In genomic region chr20:561437-562231, GRCh38 we compare ENCODE assay signal across 9 cellular contexts. TPM values are rescaled to one million over a fixed set of nuclear protein-coding genes. Genes with fewer than 3 reads are reported as not detected.
DNase-seq lines count a peak whose midpoint lies in the region; ATAC-seq, FAIRE-seq and TF ChIP-seq lines count a peak whose summit lies in the region.
"Had no signal": no experiment of that assay in that cellular context is flagged by ENCODE, and none has a peak within 500 bp of the region (broad histone marks: within the 10 kb centered on the region; RNA-seq: fewer than 3 reads in every experiment).

No MANE protein-coding gene starts in this region.

- peak; percentile 45 for DNase-seq in D721Med (ENCODE audit: insufficient read length, low spot score)
- DNase-seq in HFFc6 = peak; percentile 70
- DNase-seq in NCI-H460 (ENCODE audit: extremely low read depth, low read depth) = peak; percentile 76
- DNase-seq in activated CD4-positive, alpha-beta T cell treated with anti-CD3 and anti-CD28 coated beads, Interleukin-2, amount 10 ng/mL, durations not matched to agents 24 days and 14 days = peak; percentile 86
- peak; percentile 80 for DNase-seq in ecto neural progenitor cell (ENCODE audit: low spot score)
- peak; percentile 84 for DNase-seq in medulla oblongata (ENCODE audit: extremely low spot score)
- peak; percentile 54 for DNase-seq in stimulated activated naive CD8-positive, alpha-beta T cell treated with anti-CD3 and anti-CD28 coated beads, Interleukin-15, Interleukin-2, amounts not matched to agents 100 U/mL and 50 U/mL, for 24 hours

- intact Hi-C loops in activated CD4-positive, alpha-beta T cell treated with anti-CD3 and anti-CD28 coated beads, Interleukin-2, amount 10 ng/mL, durations not matched to agents 24 days and 14 days (cut with micrococcal nuclease) = loop anchor here (1.0 kb wide), 3 partner anchors 84 to 178 kb away; no protein-coding TSS in a partner anchor

- no peak overlapping the region for H3K27ac Mint-ChIP-seq in HFFc6
- H3K27ac Mint-ChIP-seq in activated CD4-positive, alpha-beta T cell treated with anti-CD3 and anti-CD28 coated beads, Interleukin-2, amount 10 ng/mL, durations not matched to agents 24 days and 14 days = no peak overlapping the region
- H3K27ac Mint-ChIP-seq: T-helper 1 cell treated with Interleukin-12 subunit alpha and Interleukin-12 subunit beta and Interleukin-4 antibody, amounts not matched to agents 30 μg/mL and 1 μg/mL, for 36 hours had no signal

- no peaks in the 10 kb centered on the region for H3K36me3 Mint-ChIP-seq in HFFc6 (ENCODE audit: low read depth)
- no peaks in the 10 kb centered on the region for H3K36me3 Mint-ChIP-seq in activated CD4-positive, alpha-beta T cell treated with anti-CD3 and anti-CD28 coated beads, Interleukin-2, amount 10 ng/mL, durations not matched to agents 24 days and 14 days (ENCODE audit: low read depth)

- H3K4me3 Mint-ChIP-seq in HFFc6 = no peak overlapping the region
- no peak overlapping the region for H3K4me3 Mint-ChIP-seq in activated CD4-positive, alpha-beta T cell treated with anti-CD3 and anti-CD28 coated beads, Interleukin-2, amount 10 ng/mL, durations not matched to agents 24 days and 14 days
- H3K4me3 Mint-ChIP-seq: T-helper 1 cell treated with Interleukin-12 subunit alpha and Interleukin-12 subunit beta and Interleukin-4 antibody, amounts not matched to agents 30 μg/mL and 1 μg/mL, for 36 hours had no signal

- peak; percentile 98 for TF ChIP-seq CTCF in D721Med (IDR thresholded peaks at IDR 0.05; ENCODE audit: insufficient read depth, missing control alignments)
- TF ChIP-seq CTCF in HFFc6 (IDR thresholded peaks at IDR 0.05) = peak; percentile 98

- H3K9me3 Mint-ChIP-seq in HFFc6 = no peaks in the 10 kb centered on the region
- no peaks in the 10 kb centered on the region for H3K9me3 Mint-ChIP-seq in activated CD4-positive, alpha-beta T cell treated with anti-CD3 and anti-CD28 coated beads, Interleukin-2, amount 10 ng/mL, durations not matched to agents 24 days and 14 days
- H3K9me3 Mint-ChIP-seq: T-helper 1 cell treated with Interleukin-12 subunit alpha and Interleukin-12 subunit beta and Interleukin-4 antibody, amounts not matched to agents 30 μg/mL and 1 μg/mL, for 36 hours had no signal

- H3K27me3 Mint-ChIP-seq in HFFc6 (ENCODE audit: insufficient read depth) = peaks cover 37% of the 10 kb centered on the region
- H3K27me3 Mint-ChIP-seq in activated CD4-positive, alpha-beta T cell treated with anti-CD3 and anti-CD28 coated beads, Interleukin-2, amount 10 ng/mL, durations not matched to agents 24 days and 14 days = peaks cover 14% of the 10 kb centered on the region

- no peaks in the 10 kb centered on the region for H3K4me1 Mint-ChIP-seq in HFFc6 (ENCODE audit: low read depth)
- peaks cover 3% of the 10 kb centered on the region for H3K4me1 Mint-ChIP-seq in activated CD4-positive, alpha-beta T cell treated with anti-CD3 and anti-CD28 coated beads, Interleukin-2, amount 10 ng/mL, durations not matched to agents 24 days and 14 days

- ATAC-seq in stimulated activated naive CD8-positive, alpha-beta T cell treated with anti-CD3 and anti-CD28 coated beads, Interleukin-15, Interleukin-2, amounts not matched to agents 100 U/mL and 50 U/mL, for 24 hours = peak; percentile 67
- no peak for ATAC-seq in HG03108 (IDR thresholded peaks at IDR 0.05; ENCODE audit: unreplicated experiment)

- FAIRE-seq in D721Med (lab: Jason Lieb, UNC) = no peak

RNA-seq across cellular contexts. Expression of gene CSNK2A1, which starts 18.0 kb away (rescaled TPM):
- 100 to 1,000 TPM; 124 to 150 (median 135) TPM for total RNA-seq in HFFc6 (2021; fragmentation: NEBNext Ultra II Directional; extraction: Animal tissue kit (Norgen Biotek cat#: 25700))
- 108 and 124 TPM in 2 replicates for total RNA-seq in NCI-H460 (2014; rRNA removed; shearing (Covaris generic))
- polyA plus RNA-seq in NCI-H460 (2014; cell fraction: nucleus; rRNA removed) = 33.7 and 63.0 TPM in 2 replicates
- 179 TPM in 2 replicates for total RNA-seq in activated CD4-positive, alpha-beta T cell treated with anti-CD3 and anti-CD28 coated beads, Interleukin-2, amount 10 ng/mL, durations not matched to agents 24 days and 14 days

RNA-seq across cellular contexts. Expression of gene TCF15, which starts 48.5 kb away (rescaled TPM):
- total RNA-seq in HFFc6 (2021; fragmentation: NEBNext Ultra II Directional; extraction: Animal tissue kit (Norgen Biotek cat#: 25700)) = not detected
- total RNA-seq in NCI-H460 (2014; rRNA removed; shearing (Covaris generic)) = 0.32 TPM in 1 of 2 replicates, not detected in the other
- not detected in 2 replicates for polyA plus RNA-seq in NCI-H460 (2014; cell fraction: nucleus; rRNA removed)
- 0.12 TPM in 1 of 2 replicates, not detected in the other for total RNA-seq in activated CD4-positive, alpha-beta T cell treated with anti-CD3 and anti-CD28 coated beads, Interleukin-2, amount 10 ng/mL, durations not matched to agents 24 days and 14 days
